24 cellular contexts compared by ENCODE assay signal in genomic region chr11:83371489-83371888, GRCh38.
DNase-seq lines count a peak whose midpoint lies in the region; ATAC-seq and TF ChIP-seq lines count a peak whose summit lies in the region.
"Had no signal": no experiment of that assay in that cellular context is flagged by ENCODE, and none has a peak within 500 bp of the region (broad histone marks: within the 10 kb centered on the region; RNA-seq: fewer than 3 reads in every experiment).

No MANE protein-coding gene starts in this region.

- DNase-seq in NCI-H69 (lab: John Stamatoyannopoulos, UW): peak; percentile 11
- peak; percentile 3 for DNase-seq in NCI-H82 treated with DMSO at 0.1 percent for 48 hours (lab: John Stamatoyannopoulos, UW; ENCODE audit: unreplicated experiment)
- DNase-seq in endodermal cell: no peak
- no peak for DNase-seq in activated naive CD8-positive, alpha-beta T cell treated with anti-CD3 and anti-CD28 coated beads, Interleukin-2, amount 50 U/mL, for 24 hours
- DNase-seq: AML-193; C1 segment of cervical spinal cord; CD4-positive, alpha-beta memory T cell; CD4-positive, CD25-positive, alpha-beta regulatory T cell; CD8-positive, alpha-beta memory T cell; COR-L47; DMS 273 treated with DMSO at 0.1 percent for 48 hours; DMS153; DMS53; DMS79; DND-41; EL; GDM1 had no signal

- H3K9me3 ChIP-seq in endodermal cell (ENCODE audit: control insufficient read depth, low read length): peaks cover 53% of the 10 kb centered on the region

- H3K36me3 Mint-ChIP-seq in endodermal cell (ENCODE audit: low read depth): peaks cover 24% of the 10 kb centered on the region
- H3K36me3 Mint-ChIP-seq in activated naive CD8-positive, alpha-beta T cell treated with anti-CD3 and anti-CD28 coated beads, Interleukin-2, amount 50 U/mL, for 24 hours (ENCODE audit: low read depth): no peaks in the 10 kb centered on the region
- H3K36me3 Mint-ChIP-seq: CD14-positive monocyte; CD4-positive, alpha-beta memory T cell; CD4-positive, CD25-positive, alpha-beta regulatory T cell; CD8-positive, alpha-beta memory T cell had no signal

- TF ChIP-seq CTCF in endodermal cell (conservative IDR thresholded peaks at IDR 0.05): no peak

- H3K27me3 Mint-ChIP-seq in endodermal cell (ENCODE audit: insufficient read depth): no peaks in the 10 kb centered on the region
- H3K27me3 Mint-ChIP-seq in activated naive CD8-positive, alpha-beta T cell treated with anti-CD3 and anti-CD28 coated beads, Interleukin-2, amount 50 U/mL, for 24 hours: peaks cover 6% of the 10 kb centered on the region
- H3K27me3 Mint-ChIP-seq: CD4-positive, CD25-positive, alpha-beta regulatory T cell had no signal

- no peak overlapping the region for H3K4me3 Mint-ChIP-seq in endodermal cell
- H3K4me3 Mint-ChIP-seq in activated naive CD8-positive, alpha-beta T cell treated with anti-CD3 and anti-CD28 coated beads, Interleukin-2, amount 50 U/mL, for 24 hours: no peak overlapping the region
- H3K4me3 Mint-ChIP-seq: B cell; CD14-positive monocyte; CD4-positive, alpha-beta memory T cell; CD4-positive, CD25-positive, alpha-beta regulatory T cell; CD8-positive, alpha-beta memory T cell had no signal

- H3K4me1 ChIP-seq in endodermal cell (ENCODE audit: control insufficient read depth, insufficient read depth, low read length): no peaks in the 10 kb centered on the region
- H3K4me1 ChIP-seq: A549, BLaER1 had no signal

- no peak overlapping the region for H3K9ac ChIP-seq in endodermal cell (ENCODE audit: extremely low read depth, low read length, poor library complexity, severe bottlenecking)
- H3K9ac ChIP-seq: BLaER1 had no signal

- no peaks in the 10 kb centered on the region for H3K36me3 ChIP-seq in endodermal cell (ENCODE audit: control insufficient read depth, insufficient read depth, low read length)
- H3K36me3 ChIP-seq: BLaER1 had no signal

- H3K27ac ChIP-seq in endodermal cell (ENCODE audit: low read depth, low read length): no peak overlapping the region
- H3K27ac ChIP-seq: 22Rv1, A549, BLaER1 had no signal

- H3K9me3 Mint-ChIP-seq in endodermal cell: peaks cover 49% of the 10 kb centered on the region
- H3K9me3 Mint-ChIP-seq in activated naive CD8-positive, alpha-beta T cell treated with anti-CD3 and anti-CD28 coated beads, Interleukin-2, amount 50 U/mL, for 24 hours: peaks cover 28% of the 10 kb centered on the region

- H3K4me1 Mint-ChIP-seq in endodermal cell: no peaks in the 10 kb centered on the region
- H3K4me1 Mint-ChIP-seq in activated naive CD8-positive, alpha-beta T cell treated with anti-CD3 and anti-CD28 coated beads, Interleukin-2, amount 50 U/mL, for 24 hours: no peaks in the 10 kb centered on the region
- H3K4me1 Mint-ChIP-seq: B cell; CD14-positive monocyte; CD4-positive, alpha-beta memory T cell; CD4-positive, CD25-positive, alpha-beta regulatory T cell; CD8-positive, alpha-beta memory T cell had no signal

- H3K27me3 ChIP-seq in endodermal cell (ENCODE audit: control insufficient read depth, insufficient read depth, low read length, poor library complexity, severe bottlenecking): no peaks in the 10 kb centered on the region
- H3K27me3 ChIP-seq: BLaER1 had no signal

- no peak for ATAC-seq in activated naive CD8-positive, alpha-beta T cell treated with anti-CD3 and anti-CD28 coated beads, Interleukin-2, amount 50 U/mL, for 24 hours
- no peak for ATAC-seq in GM18519 (IDR thresholded peaks at IDR 0.05; ENCODE audit: low FRiP score, unreplicated experiment)
- ATAC-seq: A549, GM12878 had no signal

- peak overlapping the region; percentile 32 for H3K4me3 ChIP-seq in endodermal cell (ENCODE audit: low read length)
- H3K4me3 ChIP-seq: A549, BLaER1, GM12878 had no signal

- no peak overlapping the region for H3K27ac Mint-ChIP-seq in endodermal cell
- H3K27ac Mint-ChIP-seq in activated naive CD8-positive, alpha-beta T cell treated with anti-CD3 and anti-CD28 coated beads, Interleukin-2, amount 50 U/mL, for 24 hours: no peak overlapping the region
- H3K27ac Mint-ChIP-seq: B cell; CD14-positive monocyte; CD4-positive, alpha-beta memory T cell; CD4-positive, CD25-positive, alpha-beta regulatory T cell; CD8-positive, alpha-beta memory T cell had no signal

Comparison
In these comparisons a context has a peak if more than half of its experiments do, and no peak if none do; other contexts are left out.
1. DNase-seq: peak in NCI-H69 (single experiment) and NCI-H82 treated with DMSO at 0.1 percent for 48 hours (single experiment); none in endodermal cell (single experiment) and activated naive CD8-positive, alpha-beta T cell treated with anti-CD3 and anti-CD28 coated beads, Interleukin-2, amount 50 U/mL, for 24 hours (single experiment).